In genomic region chr14:57390806-57391562, GRCh38 we compare ENCODE assay signal across 1 cellular context.
TF ChIP-seq lines count a peak whose summit lies in the region.

No MANE protein-coding gene starts in this region.

TF ChIP-seq in WTC11, 78 proteins besides CTCF, POLR2A, EP300 and RAD21 (continued from another document):
- no peak for TF ChIP-seq ARID4B (CRISPR knock-in tag; IDR thresholded peaks at IDR 0.05; ENCODE audit: borderline replicate concordance)
TF ChIP-seq in WTC11: peak in this region for 6.
